Comparison of ENCODE assay signal across 1 cellular context in the genomic region with DNA sequence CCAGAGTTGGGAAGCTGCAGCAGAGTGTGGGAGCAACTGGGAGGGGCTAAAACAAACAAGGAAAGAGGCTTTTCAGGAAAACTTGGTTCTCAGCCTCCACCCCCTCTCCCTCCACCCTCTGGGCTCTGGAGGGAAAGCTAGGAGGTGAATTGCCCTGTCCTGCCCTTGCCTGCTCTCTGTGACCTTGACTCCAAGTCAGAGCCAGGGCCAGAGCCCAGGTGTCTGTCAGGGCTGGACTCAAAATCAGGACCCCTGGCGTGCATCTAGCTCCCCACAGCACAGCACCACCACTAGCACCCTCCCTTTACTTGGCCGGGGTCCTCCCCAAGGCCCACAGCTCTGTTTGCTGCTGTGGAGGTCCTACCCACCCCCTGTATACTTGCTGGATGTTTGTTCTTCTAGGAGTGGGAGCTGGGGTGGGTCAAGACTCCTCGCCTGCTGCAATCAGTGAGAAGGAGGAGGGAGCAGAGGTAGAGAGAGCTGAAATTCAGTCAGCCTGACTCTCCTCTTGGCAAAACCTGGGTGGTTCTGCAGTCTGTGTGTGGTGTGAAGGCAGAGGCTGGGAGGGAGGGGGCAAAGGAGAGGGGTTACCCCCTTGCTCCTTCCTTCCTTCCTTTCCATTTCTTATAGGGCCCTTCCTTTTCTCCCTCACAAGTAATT.
TF ChIP-seq lines count a peak whose summit lies in the region.

No MANE protein-coding gene starts in this region.

TF ChIP-seq in HepG2, 621 proteins besides CTCF, POLR2A, EP300 and RAD21 (continued from another document and continues in another):
- peak; percentile 63; the same call in 1 of the 2 replicates for TF ChIP-seq RXRA (CRISPR knock-in tag; IDR thresholded peaks at IDR 0.05)
- 0 out of 2 replicates have a peak, but pooled peaks have one; percentile 23 for TF ChIP-seq ZMYM4 (CRISPR knock-in tag; IDR thresholded peaks at IDR 0.05)
- TF ChIP-seq, protein P1, sequence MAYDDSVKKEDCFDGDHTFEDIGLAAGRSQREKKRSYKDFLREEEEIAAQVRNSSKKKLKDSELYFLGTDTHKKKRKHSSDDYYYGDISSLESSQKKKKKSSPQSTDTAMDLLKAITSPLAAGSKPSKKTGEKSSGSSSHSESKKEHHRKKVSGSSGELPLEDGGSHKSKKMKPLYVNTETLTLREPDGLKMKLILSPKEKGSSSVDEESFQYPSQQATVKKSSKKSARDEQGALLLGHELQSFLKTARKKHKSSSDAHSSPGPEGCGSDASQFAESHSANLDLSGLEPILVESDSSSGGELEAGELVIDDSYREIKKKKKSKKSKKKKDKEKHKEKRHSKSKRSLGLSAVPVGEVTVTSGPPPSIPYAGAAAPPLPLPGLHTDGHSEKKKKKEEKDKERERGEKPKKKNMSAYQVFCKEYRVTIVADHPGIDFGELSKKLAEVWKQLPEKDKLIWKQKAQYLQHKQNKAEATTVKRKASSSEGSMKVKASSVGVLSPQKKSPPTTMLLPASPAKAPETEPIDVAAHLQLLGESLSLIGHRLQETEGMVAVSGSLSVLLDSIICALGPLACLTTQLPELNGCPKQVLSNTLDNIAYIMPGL (CRISPR knock-in tag; IDR thresholded peaks at IDR 0.05; ENCODE audit: borderline replicate concordance in 1 of 2, low read depth in 1 of 2) = no peak
- peak; percentile 56; the same call in 1 of the 2 replicates for TF ChIP-seq ZNF598 (CRISPR knock-in tag; IDR thresholded peaks at IDR 0.05; ENCODE audit: borderline replicate concordance)
- no peak for TF ChIP-seq GFI1 (CRISPR knock-in tag; IDR thresholded peaks at IDR 0.05; ENCODE audit: borderline replicate concordance)
- TF ChIP-seq KLF15 (CRISPR knock-in tag; IDR thresholded peaks at IDR 0.05; ENCODE audit: borderline replicate concordance) = no peak
- no peak for TF ChIP-seq SIN3A (IDR thresholded peaks at IDR 0.05; ENCODE audit: borderline replicate concordance, low read depth, low read length)
- TF ChIP-seq ZNF274 (CRISPR knock-in tag; IDR thresholded peaks at IDR 0.05) = 0 out of 2 replicates have a peak, but pooled peaks have one; percentile 68
- TF ChIP-seq ZNF746 (CRISPR knock-in tag; IDR thresholded peaks at IDR 0.05) = no peak
- TF ChIP-seq ZNF136 (CRISPR knock-in tag; IDR thresholded peaks at IDR 0.05; ENCODE audit: low read depth) = no peak
- no peak for TF ChIP-seq ZBTB42 (CRISPR knock-in tag; IDR thresholded peaks at IDR 0.05)
- TF ChIP-seq GATAD1 (CRISPR knock-in tag; IDR thresholded peaks at IDR 0.05) = no peak; the same call in 1 of the 2 replicates
- no peak for TF ChIP-seq HNRNPLL (IDR thresholded peaks at IDR 0.05; ENCODE audit: low read depth, low read length, poor library complexity, severe bottlenecking)
- no peak for TF ChIP-seq TERF1 (CRISPR knock-in tag; IDR thresholded peaks at IDR 0.05)
- peak; percentile 30; the same call in 1 of the 2 replicates for TF ChIP-seq BCL3 (CRISPR knock-in tag; IDR thresholded peaks at IDR 0.05)
- TF ChIP-seq, protein P2, sequence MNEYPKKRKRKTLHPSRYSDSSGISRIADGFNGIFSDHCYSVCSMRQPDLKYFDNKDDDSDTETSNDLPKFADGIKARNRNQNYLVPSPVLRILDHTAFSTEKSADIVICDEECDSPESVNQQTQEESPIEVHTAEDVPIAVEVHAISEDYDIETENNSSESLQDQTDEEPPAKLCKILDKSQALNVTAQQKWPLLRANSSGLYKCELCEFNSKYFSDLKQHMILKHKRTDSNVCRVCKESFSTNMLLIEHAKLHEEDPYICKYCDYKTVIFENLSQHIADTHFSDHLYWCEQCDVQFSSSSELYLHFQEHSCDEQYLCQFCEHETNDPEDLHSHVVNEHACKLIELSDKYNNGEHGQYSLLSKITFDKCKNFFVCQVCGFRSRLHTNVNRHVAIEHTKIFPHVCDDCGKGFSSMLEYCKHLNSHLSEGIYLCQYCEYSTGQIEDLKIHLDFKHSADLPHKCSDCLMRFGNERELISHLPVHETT (CRISPR knock-in tag; conservative IDR thresholded peaks at IDR 0.05) = peak; percentile 54; the same call in 1 of the 2 replicates
- no peak for TF ChIP-seq ZNF629 (CRISPR knock-in tag; conservative IDR thresholded peaks at IDR 0.05)
- 0 out of 2 replicates have a peak, but pooled peaks have one; percentile 28 for TF ChIP-seq HOXA5 (CRISPR knock-in tag; IDR thresholded peaks at IDR 0.05)
- TF ChIP-seq, protein P3, sequence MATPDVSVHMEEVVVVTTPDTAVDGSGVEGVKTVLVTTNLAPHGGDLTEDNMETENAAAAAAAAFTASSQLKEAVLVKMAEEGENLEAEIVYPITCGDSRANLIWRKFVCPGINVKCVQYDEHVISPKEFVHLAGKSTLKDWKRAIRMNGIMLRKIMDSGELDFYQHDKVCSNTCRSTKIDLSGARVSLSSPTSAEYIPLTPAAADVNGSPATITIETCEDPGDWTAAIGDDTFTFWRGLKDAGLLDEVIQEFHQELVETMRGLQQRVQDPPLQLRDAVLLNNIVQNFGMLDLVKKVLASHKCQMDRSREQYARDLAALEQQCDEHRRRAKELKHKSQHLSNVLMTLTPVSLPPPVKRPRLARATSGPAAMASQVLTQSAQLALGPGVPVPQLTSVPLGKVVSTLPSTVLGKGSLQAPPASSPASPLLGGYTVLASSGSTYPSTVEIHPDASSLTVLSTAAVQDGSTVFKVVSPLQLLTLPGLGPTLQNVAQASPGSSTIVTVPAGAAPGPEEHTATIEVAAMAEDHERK (CRISPR knock-in tag; IDR thresholded peaks at IDR 0.05; ENCODE audit: low read depth) = no peak
- peak; percentile 31; the same call in 1 of the 2 replicates for TF ChIP-seq TBX2 (CRISPR knock-in tag; IDR thresholded peaks at IDR 0.05; ENCODE audit: borderline replicate concordance)
- TF ChIP-seq, protein P4, sequence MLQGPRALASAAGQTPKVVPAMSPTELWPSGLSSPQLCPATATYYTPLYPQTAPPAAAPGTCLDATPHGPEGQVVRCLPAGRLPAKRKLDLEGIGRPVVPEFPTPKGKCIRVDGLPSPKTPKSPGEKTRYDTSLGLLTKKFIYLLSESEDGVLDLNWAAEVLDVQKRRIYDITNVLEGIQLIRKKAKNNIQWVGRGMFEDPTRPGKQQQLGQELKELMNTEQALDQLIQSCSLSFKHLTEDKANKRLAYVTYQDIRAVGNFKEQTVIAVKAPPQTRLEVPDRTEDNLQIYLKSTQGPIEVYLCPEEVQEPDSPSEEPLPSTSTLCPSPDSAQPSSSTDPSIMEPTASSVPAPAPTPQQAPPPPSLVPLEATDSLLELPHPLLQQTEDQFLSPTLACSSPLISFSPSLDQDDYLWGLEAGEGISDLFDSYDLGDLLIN (CRISPR knock-in tag; IDR thresholded peaks at IDR 0.05; ENCODE audit: borderline replicate concordance) = no peak
- TF ChIP-seq ZNF552 (CRISPR knock-in tag; IDR thresholded peaks at IDR 0.05; ENCODE audit: borderline replicate concordance) = no peak
- TF ChIP-seq PHF21A (CRISPR knock-in tag; IDR thresholded peaks at IDR 0.05) = no peak
- no peak for TF ChIP-seq HNRNPUL1 (IDR thresholded peaks at IDR 0.05; ENCODE audit: low read depth, low read length)
- no peak for TF ChIP-seq MED13 (CRISPR knock-in tag; IDR thresholded peaks at IDR 0.05)
- no peak for TF ChIP-seq ZNF691 (CRISPR knock-in tag; IDR thresholded peaks at IDR 0.05; ENCODE audit: borderline replicate concordance, low read depth)
- peak; percentile 26; the same call in 1 of the 2 replicates for TF ChIP-seq POGK (CRISPR knock-in tag; conservative IDR thresholded peaks at IDR 0.05)
- no peak for TF ChIP-seq ZNF607 (CRISPR knock-in tag; IDR thresholded peaks at IDR 0.05; ENCODE audit: borderline replicate concordance)
- TF ChIP-seq MATR3 (CRISPR knock-in tag; IDR thresholded peaks at IDR 0.05) = no peak
- TF ChIP-seq ZNF674 (CRISPR knock-in tag; IDR thresholded peaks at IDR 0.05; ENCODE audit: low read depth) = no peak
- peak; percentile 82; the same call in 1 of the 2 replicates for TF ChIP-seq ARNTL (CRISPR knock-in tag; IDR thresholded peaks at IDR 0.05)
- no peak for TF ChIP-seq NPAS2 (CRISPR knock-in tag; IDR thresholded peaks at IDR 0.05; ENCODE audit: borderline replicate concordance)
- TF ChIP-seq HCFC1 (IDR thresholded peaks at IDR 0.05; ENCODE audit: low read depth, low read length) = no peak
- no peak for TF ChIP-seq MAZ (IDR thresholded peaks at IDR 0.05; ENCODE audit: borderline replicate concordance, low read depth, low read length)
- TF ChIP-seq MAZ (CRISPR knock-in tag; IDR thresholded peaks at IDR 0.05; ENCODE audit: low read depth) = no peak
- TF ChIP-seq PCBP1 (IDR thresholded peaks at IDR 0.05; ENCODE audit: borderline replicate concordance, low read depth, low read length) = no peak
- peak; percentile 44; the same call in 1 of the 2 replicates for TF ChIP-seq ZNF687 (CRISPR knock-in tag; IDR thresholded peaks at IDR 0.05)
- no peak for TF ChIP-seq SRF (IDR thresholded peaks at IDR 0.05; ENCODE audit: low read depth, low read length)
- no peak for TF ChIP-seq ZSCAN30 (CRISPR knock-in tag; IDR thresholded peaks at IDR 0.05)
- TF ChIP-seq, protein P5, sequence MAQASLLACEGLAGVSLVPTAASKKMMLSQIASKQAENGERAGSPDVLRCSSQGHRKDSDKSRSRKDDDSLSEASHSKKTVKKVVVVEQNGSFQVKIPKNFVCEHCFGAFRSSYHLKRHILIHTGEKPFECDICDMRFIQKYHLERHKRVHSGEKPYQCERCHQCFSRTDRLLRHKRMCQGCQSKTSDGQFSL (CRISPR knock-in tag; IDR thresholded peaks at IDR 0.05) = 0 out of 2 replicates have a peak, but pooled peaks have one; percentile 17
- 0 out of 2 replicates have a peak, but pooled peaks have one; percentile 19 for TF ChIP-seq HMG20A (CRISPR knock-in tag; IDR thresholded peaks at IDR 0.05; ENCODE audit: borderline replicate concordance)
- no peak for TF ChIP-seq ZFP36 (IDR thresholded peaks at IDR 0.05; ENCODE audit: borderline replicate concordance, low read depth, low read length, partially characterized antibody)
- no peak for TF ChIP-seq IRX3 (CRISPR knock-in tag; IDR thresholded peaks at IDR 0.05; ENCODE audit: borderline replicate concordance, low read depth)
- no peak for TF ChIP-seq SNRNP70 (IDR thresholded peaks at IDR 0.05; ENCODE audit: low read depth, low read length)
- no peak for TF ChIP-seq ZNF496 (CRISPR knock-in tag; IDR thresholded peaks at IDR 0.05; ENCODE audit: insufficient replicate concordance)
- TF ChIP-seq GATAD2A (CRISPR knock-in tag; IDR thresholded peaks at IDR 0.05) = 0 out of 2 replicates have a peak, but pooled peaks have one; percentile 41
